31 cellular contexts compared by ENCODE assay signal in the genomic region with DNA sequence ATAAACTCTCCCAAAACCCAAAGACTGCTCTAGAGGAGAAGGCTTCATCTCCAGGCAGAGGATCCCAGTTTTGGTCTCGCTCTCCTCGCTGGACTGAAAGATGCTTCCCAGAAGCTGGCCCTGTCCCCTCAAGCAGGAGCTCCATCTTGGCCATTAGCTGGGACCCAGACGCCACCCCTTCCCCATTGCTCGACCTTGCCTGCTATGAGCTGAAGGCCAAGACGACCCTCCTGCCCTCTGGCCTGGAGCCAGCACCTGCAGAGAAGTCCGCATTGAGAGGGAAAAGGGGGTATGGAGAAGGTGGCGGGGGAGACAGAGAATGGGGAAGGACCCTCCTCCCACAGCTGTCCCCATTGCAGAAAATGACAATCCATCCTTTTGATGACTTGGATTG. TPM values are rescaled to one million over a fixed set of nuclear protein-coding genes. Genes with fewer than 3 reads are reported as not detected.
"Had no signal": no experiment of that assay in that cellular context is flagged by ENCODE, and none has a peak within 500 bp of the region (broad histone marks: within the 10 kb centered on the region; RNA-seq: fewer than 3 reads in every experiment).

No MANE protein-coding gene starts in this region.

- H3K9me3 Mint-ChIP-seq: activated CD4-positive, alpha-beta T cell treated with anti-CD3 and anti-CD28 coated beads, Interleukin-2, amount 10 ng/mL, durations not matched to agents 24 days and 14 days; activated CD8-positive, alpha-beta T cell treated with anti-CD3 and anti-CD28 coated beads for 36 hours; activated naive CD8-positive, alpha-beta T cell treated with anti-CD3 and anti-CD28 coated beads for 36 hours; activated T-cell treated with anti-CD3 and anti-CD28 coated beads, Interleukin-2, amount 50 U/mL, for 72 hours; activated T-helper 17 cell treated with anti-CD3 and anti-CD28 coated beads, Interleukin-2, amount 50 U/mL, for 72 hours had no signal

- H3K9me3 ChIP-seq: ascending aorta, breast epithelium, SJCRH30 had no signal

- H3K36me3 ChIP-seq: ascending aorta, breast epithelium, SJCRH30 had no signal

- H3K27me3 ChIP-seq: ascending aorta, breast epithelium, SJCRH30 had no signal

- H3K4me1 Mint-ChIP-seq: activated CD4-positive, alpha-beta T cell treated with anti-CD3 and anti-CD28 coated beads, Interleukin-2, amount 10 ng/mL, durations not matched to agents 24 days and 14 days; activated naive CD8-positive, alpha-beta T cell treated with anti-CD3 and anti-CD28 coated beads for 36 hours had no signal

- H3K27ac Mint-ChIP-seq: activated CD4-positive, alpha-beta T cell treated with anti-CD3 and anti-CD28 coated beads, Interleukin-2, amount 10 ng/mL, durations not matched to agents 24 days and 14 days; activated CD8-positive, alpha-beta T cell treated with anti-CD3 and anti-CD28 coated beads for 36 hours; activated naive CD8-positive, alpha-beta T cell treated with anti-CD3 and anti-CD28 coated beads for 36 hours; activated T-cell treated with anti-CD3 and anti-CD28 coated beads, Interleukin-2, amount 50 U/mL, for 72 hours; activated T-helper 17 cell treated with anti-CD3 and anti-CD28 coated beads, Interleukin-2, amount 50 U/mL, for 72 hours had no signal

- H3K4me1 ChIP-seq: ascending aorta, breast epithelium, SJCRH30 had no signal

- H3K4me3 Mint-ChIP-seq: activated CD4-positive, alpha-beta T cell treated with anti-CD3 and anti-CD28 coated beads, Interleukin-2, amount 10 ng/mL, durations not matched to agents 24 days and 14 days; activated CD8-positive, alpha-beta T cell treated with anti-CD3 and anti-CD28 coated beads for 36 hours; activated naive CD8-positive, alpha-beta T cell treated with anti-CD3 and anti-CD28 coated beads for 36 hours; activated T-cell treated with anti-CD3 and anti-CD28 coated beads, Interleukin-2, amount 50 U/mL, for 72 hours; activated T-helper 17 cell treated with anti-CD3 and anti-CD28 coated beads, Interleukin-2, amount 50 U/mL, for 72 hours had no signal

- H3K27me3 Mint-ChIP-seq: activated CD4-positive, alpha-beta T cell treated with anti-CD3 and anti-CD28 coated beads, Interleukin-2, amount 10 ng/mL, durations not matched to agents 24 days and 14 days had no signal

- ATAC-seq: activated CD8-positive, alpha-beta T cell treated with anti-CD3 and anti-CD28 coated beads for 36 hours; activated T-cell treated with anti-CD3 and anti-CD28 coated beads, Interleukin-2, amount 50 U/mL, for 72 hours; activated T-helper 17 cell treated with anti-CD3 and anti-CD28 coated beads, Interleukin-2, amount 50 U/mL, for 72 hours; Panc1 had no signal

- H3K36me3 Mint-ChIP-seq: activated naive CD8-positive, alpha-beta T cell treated with anti-CD3 and anti-CD28 coated beads for 36 hours had no signal

- H3K27ac ChIP-seq: ascending aorta, breast epithelium, SJCRH30, SK-N-MC had no signal

- H3K4me3 ChIP-seq: ascending aorta, breast epithelium, SJCRH30, SK-N-MC had no signal

- DNase-seq: activated CD4-positive, alpha-beta T cell treated with anti-CD3 and anti-CD28 coated beads, Interleukin-2, amount 10 ng/mL, durations not matched to agents 24 days and 14 days; activated CD4-positive, alpha-beta T cell treated with anti-CD3 and anti-CD28 coated beads, Interleukin-2, amount 50 U/mL, for 4 hours; activated CD8-positive, alpha-beta T cell treated with anti-CD3 and anti-CD28 coated beads for 36 hours; activated effector memory CD4-positive, alpha-beta T cell treated with anti-CD3 and anti-CD28 coated beads, Interleukin-2, amount 50 U/mL, for 16 hours; activated naive CD4-positive, alpha-beta T cell; activated naive CD4-positive, alpha-beta T cell treated with anti-CD3 and anti-CD28 coated beads, Interleukin-2, amount 50 U/mL, for 16 hours; activated naive CD8-positive, alpha-beta T cell treated with anti-CD3 and anti-CD28 coated beads for 36 hours; activated T-cell treated with anti-CD3 and anti-CD28 coated beads, Interleukin-2, amount 50 U/mL, for 1 hour; activated T-cell treated with anti-CD3 and anti-CD28 coated beads, Interleukin-2, amount 50 U/mL, for 72 hours; amniotic stem cell; caudate nucleus; MM.1S; MV-4-11; NCI-H1092; NCI-H1436 treated with DMSO at 0.1 percent for 48 hours; NCI-H1694 treated with DMSO at 0.1 percent for 48 hours; NCI-H2029; NCI-H345; NCI-H524 treated with DMSO at 0.1 percent for 48 hours; SHP77 had no signal

RNA-seq across cellular contexts. Expression of a gene that starts 3.6 kb away (rescaled TPM):
- total RNA-seq: activated CD4-positive, alpha-beta T cell treated with anti-CD3 and anti-CD28 coated beads, Interleukin-2, amount 10 ng/mL, durations not matched to agents 24 days and 14 days; activated CD8-positive, alpha-beta memory T cell treated with anti-CD3 and anti-CD28 coated beads for 36 hours; activated CD8-positive, alpha-beta T cell treated with anti-CD3 and anti-CD28 coated beads for 36 hours; activated naive CD8-positive, alpha-beta T cell treated with anti-CD3 and anti-CD28 coated beads for 36 hours; activated T-cell treated with anti-CD3 and anti-CD28 coated beads, Interleukin-2, amount 50 U/mL, for 72 hours; activated T-helper 17 cell treated with anti-CD3 and anti-CD28 coated beads, Interleukin-2, amount 50 U/mL, for 72 hours; ascending aorta; LHCN-M2; NCI-H460; T-helper 1 cell treated with Interleukin-12 subunit alpha and Interleukin-12 subunit beta and Interleukin-4 antibody, amounts not matched to agents 30 ng/mL and 1 ng/mL, for 36 hours; T-helper 2 cell treated with Interferon-gamma antibody and Interleukin-4, amounts not matched to agents 100 ng/mL and 5 ng/mL, for 36 hours had no signal
